In the genomic region with DNA sequence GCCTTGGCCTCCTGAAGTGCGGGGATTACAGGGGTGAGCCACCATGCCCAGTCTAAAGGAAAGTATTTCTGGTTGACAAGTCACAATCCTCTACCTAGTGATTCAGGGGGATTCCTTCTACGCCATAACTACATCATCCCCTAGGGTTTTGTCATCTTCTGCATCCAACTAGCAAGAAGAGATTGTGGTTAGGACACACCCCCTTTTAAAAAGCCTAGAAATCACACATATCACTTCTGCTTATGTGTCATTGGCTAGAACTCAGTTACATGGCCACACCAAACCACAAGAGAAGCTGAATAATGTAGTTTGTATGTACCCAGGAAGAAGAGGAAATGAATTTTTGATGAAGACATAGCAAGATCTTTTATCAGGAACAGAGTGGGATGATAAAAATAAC, we compare ENCODE assay signal across 12 cellular contexts. TPM values are rescaled to one million over a fixed set of nuclear protein-coding genes. Genes with fewer than 3 reads are reported as not detected.
A peak's percentile ranks its signal among the peaks of the same experiment; 100 is the strongest.
DNase-seq lines count a peak whose midpoint lies in the region; ATAC-seq, FAIRE-seq and TF ChIP-seq lines count a peak whose summit lies in the region.
"Had no signal": no experiment of that assay in that cellular context is flagged by ENCODE, and none has a peak within 500 bp of the region (broad histone marks: within the 10 kb centered on the region; RNA-seq: fewer than 3 reads in every experiment).

No MANE protein-coding gene starts in this region.

- no peaks in the 10 kb centered on the region for H4K20me1 ChIP-seq in Karpas-422 (ENCODE audit: insufficient read depth, low read depth, low read length)

- H3K27ac Mint-ChIP-seq in naive B cell: peak overlapping the region in 3 of 6 donors; percentile 27 to 46 (median 40)
- H3K27ac Mint-ChIP-seq: stimulated activated naive CD8-positive, alpha-beta T cell treated with anti-CD3 and anti-CD28 coated beads, Interleukin-15, Interleukin-2, amounts not matched to agents 100 ng/mL and 50 ng/mL, for 24 hours had no signal

- H3K4me3 ChIP-seq in Karpas-422 (ENCODE audit: low read length) (no peak overlapping the region), tibial nerve (no peak overlapping the region)

- H2AFZ ChIP-seq in Karpas-422 (ENCODE audit: low read length): no peak overlapping the region

- no peak for TF ChIP-seq POLR2A in tibial nerve (IDR thresholded peaks at IDR 0.05)

- no peaks in the 10 kb centered on the region for H3K27me3 ChIP-seq in Karpas-422 (ENCODE audit: low read length)
- H3K27me3 ChIP-seq in tibial nerve: peaks cover 0 to 6% of the 10 kb centered on the region in 2 donors

- H3K9me3 Mint-ChIP-seq in naive B cell: peaks cover 0 to 2% (median under 1%) of the 10 kb centered on the region in 7 donors
- H3K9me3 Mint-ChIP-seq: stimulated activated naive CD8-positive, alpha-beta T cell treated with anti-CD3 and anti-CD28 coated beads, Interleukin-15, Interleukin-2, amounts not matched to agents 100 ng/mL and 50 ng/mL, for 24 hours had no signal

- no peak overlapping the region for H3K4me2 ChIP-seq in Karpas-422 (ENCODE audit: low read depth, low read length, poor library complexity, severe bottlenecking)

- TF ChIP-seq EP300 in tibial nerve (IDR thresholded peaks at IDR 0.05): no peak

- H3K36me3 Mint-ChIP-seq in naive B cell: peaks cover 0 to under 1% of the 10 kb centered on the region in 2 donors

- no peak overlapping the region for H3K9ac ChIP-seq in Karpas-422 (ENCODE audit: low read length)

- peaks cover 0 to 5% (median 4%) of the 10 kb centered on the region in 3 donors for H3K4me1 Mint-ChIP-seq in naive B cell

- H3K36me3 ChIP-seq in Karpas-422 (ENCODE audit: insufficient read depth, low read length) (no peaks in the 10 kb centered on the region), tibial nerve (no peaks in the 10 kb centered on the region)
- H3K36me3 ChIP-seq: neutrophil had no signal

- H3K27ac ChIP-seq in Karpas-422 (ENCODE audit: low read length) (no peak overlapping the region), tibial nerve (no peak overlapping the region)
- H3K27ac ChIP-seq: neutrophil had no signal

- FAIRE-seq in frontal cortex (lab: Jason Lieb, UNC): no peak
- FAIRE-seq: D721Med had no signal

- TF ChIP-seq CTCF in tibial nerve (IDR thresholded peaks at IDR 0.05): no peak

- ATAC-seq in naive B cell (ENCODE audit: low read depth in 2 of 2): peak; percentile 90 to 93

- H3K27me3 Mint-ChIP-seq in naive B cell: peaks cover 0 to 7% (median 5%) of the 10 kb centered on the region in 3 donors

- H3K9me2 ChIP-seq in Karpas-422 (replicated peaks; ENCODE audit: insufficient read depth, low read length): no peaks in the 10 kb centered on the region

- no peaks in the 10 kb centered on the region for H3K9me3 ChIP-seq in Karpas-422 (ENCODE audit: low read length)
- no peaks in the 10 kb centered on the region for H3K9me3 ChIP-seq in tibial nerve
- H3K9me3 ChIP-seq: neutrophil had no signal

- WGBS in tibial nerve, 2 donors: 83 to 87% methylated on average over 2 of the region's 2 CpGs

- peak overlapping the region in 1 of 8 donors; percentile 37 for H3K4me3 Mint-ChIP-seq in naive B cell
- H3K4me3 Mint-ChIP-seq: stimulated activated naive CD8-positive, alpha-beta T cell treated with anti-CD3 and anti-CD28 coated beads, Interleukin-15, Interleukin-2, amounts not matched to agents 100 ng/mL and 50 ng/mL, for 24 hours had no signal

- H3K79me2 ChIP-seq in Karpas-422 (ENCODE audit: low read length): no peaks in the 10 kb centered on the region

- DNase-seq in ELR (ENCODE audit: low read depth): peak; percentile 62
- peak; percentile 56 for DNase-seq in Karpas-422
- DNase-seq in amniotic epithelial cell (ENCODE audit: low read depth): peak; percentile 91
- DNase-seq in naive B cell: no peak
- DNase-seq in tibial nerve (ENCODE audit: low spot score in 2 of 2): no peak
- no peak for DNase-seq in pons (ENCODE audit: low spot score)
- no peak for DNase-seq in NAMALWA (ENCODE audit: low spot score)
- DNase-seq in frontal cortex (ENCODE audit: low spot score in 2 of 2): no peak
- DNase-seq: activated CD8-positive, alpha-beta memory T cell treated with anti-CD3 and anti-CD28 coated beads for 24 hours had no signal

- H3K4me1 ChIP-seq in Karpas-422 (ENCODE audit: low read length) (peaks cover 10% of the 10 kb centered on the region), tibial nerve (no peaks in the 10 kb centered on the region)

RNA-seq across cellular contexts. Expression of a gene that starts 14.7 kb away (rescaled TPM):
- 19.5 and 25.3 TPM in 2 replicates for total RNA-seq in Karpas-422 (2014; rRNA removed; shearing (Covaris generic); ENCODE audit: low replicate concordance)
- 10 to 100 TPM; 30.5 to 82.8 (median 51.9) TPM for polyA plus RNA-seq in naive B cell (ENCODE audit: low read depth in 6 of 6)
- total RNA-seq in tibial nerve (10 to 100 TPM; 52.0 to 58.2 (median 54.9) TPM), frontal cortex (42.4 TPM)

Comparison
In these comparisons a context has a peak if more than half of its experiments do, and no peak if none do; other contexts are left out.
1. DNase-seq: peak in ELR (single experiment), Karpas-422 (single experiment) and amniotic epithelial cell (single experiment); none in naive B cell (single experiment), tibial nerve (0 of 2), pons (single experiment), NAMALWA (single experiment) and frontal cortex (0 of 2).